13 cellular contexts compared by ENCODE assay signal in the genomic region with DNA sequence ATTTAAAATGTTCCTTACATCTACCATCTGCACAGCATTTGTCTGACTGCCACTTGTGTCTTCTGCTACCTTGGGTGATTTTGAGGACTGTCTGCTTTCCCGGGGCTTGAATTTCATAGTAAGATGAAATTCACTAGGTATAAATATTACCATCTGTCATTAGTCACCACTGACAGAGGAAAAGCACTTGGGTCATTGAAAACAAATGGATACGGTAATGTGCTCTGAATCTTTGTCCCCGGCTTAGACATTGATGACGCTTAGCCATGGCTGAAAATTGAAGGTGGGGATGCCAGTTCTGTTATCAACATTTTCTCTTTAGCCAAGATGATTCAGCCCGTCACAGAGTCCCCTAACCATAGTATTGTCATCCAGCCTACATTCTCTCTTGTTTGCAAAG.
"Had no signal": no experiment of that assay in that cellular context is flagged by ENCODE, and none has a peak within 500 bp of the region (broad histone marks: within the 10 kb centered on the region; RNA-seq: fewer than 3 reads in every experiment).

No MANE protein-coding gene starts in this region.

- H3K4me2 ChIP-seq: neural progenitor cell had no signal

- H3K36me3 ChIP-seq: neural progenitor cell, ovary, tibial artery had no signal

- ATAC-seq: activated CD4-positive, CD25-positive, alpha-beta regulatory T cell treated with anti-CD3 and anti-CD28 coated beads, Interleukin-2, amount 50 U/mL, for 24 hours; activated CD8-positive, alpha-beta memory T cell treated with anti-CD3 and anti-CD28 coated beads, Interleukin-2, amount 10 ng/mL, durations not matched to agents 7 days and 5 days; activated naive CD4-positive, alpha-beta T cell treated with anti-CD3 and anti-CD28 coated beads, Interleukin-2, amount 50 U/mL, for 72 hours; T-helper 17 cell had no signal

- H3K27me3 ChIP-seq: neural progenitor cell, ovary, tibial artery had no signal

- H3K9me3 ChIP-seq: ovary, tibial artery had no signal

- H3K9ac ChIP-seq: neural progenitor cell had no signal

- H3K27ac ChIP-seq: neural progenitor cell, ovary, tibial artery had no signal

- DNase-seq: activated CD8-positive, alpha-beta memory T cell treated with anti-CD3 and anti-CD28 coated beads, Interleukin-2, amount 10 ng/mL, durations not matched to agents 7 days and 5 days; activated effector memory CD4-positive, alpha-beta T cell treated with anti-CD3 and anti-CD28 coated beads, Interleukin-2, amount 50 U/mL, for 16 hours; activated T-cell treated with anti-CD3 and anti-CD28 coated beads, Interleukin-2, amount 50 U/mL, for 24 hours; anterior cingulate cortex; hippocampal formation; kidney glomerular epithelial cell; ovary; stimulated activated CD4-positive, alpha-beta T cell treated with anti-CD3 and anti-CD28 coated beads, Interleukin-15, amount 100 ng/mL, for 24 hours; T-helper 17 cell; tibial artery had no signal

- H2AFZ ChIP-seq: neural progenitor cell had no signal

- H3K4me3 ChIP-seq: neural progenitor cell, ovary, tibial artery had no signal
